Comparison of ENCODE assay signal across 8 cellular contexts in the genomic region with DNA sequence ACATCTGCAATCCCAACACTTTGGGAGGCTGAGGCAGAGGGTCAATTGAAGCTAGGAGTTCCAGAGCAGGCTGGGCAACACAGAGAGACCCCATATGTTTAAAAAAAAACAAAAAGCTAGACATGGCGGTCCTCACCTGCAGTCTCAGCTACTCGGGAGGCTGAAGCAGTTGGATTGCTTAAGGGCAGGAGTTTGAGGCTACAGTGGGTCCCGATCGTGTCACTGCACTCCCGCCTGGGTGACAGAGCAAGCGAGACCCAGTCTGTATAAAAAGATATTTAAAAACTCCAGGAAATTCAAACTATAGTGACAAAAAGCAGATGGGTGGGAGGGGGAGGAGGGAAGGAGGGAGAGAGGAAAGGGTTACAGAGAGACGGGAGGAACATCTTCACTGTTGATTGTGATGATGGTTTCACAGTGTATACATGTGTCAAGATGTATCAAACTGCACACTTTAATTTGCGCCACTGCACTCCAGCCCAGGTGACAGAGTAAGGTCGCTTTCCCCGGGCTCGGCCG. TPM values are rescaled to one million over a fixed set of nuclear protein-coding genes. Genes with fewer than 3 reads are reported as not detected.
A peak's percentile ranks its signal among the peaks of the same experiment; 100 is the strongest.
DNase-seq lines count a peak whose midpoint lies in the region; ATAC-seq lines count a peak whose summit lies in the region.

No MANE protein-coding gene starts in this region.

- peak overlapping the region; percentile 86 for H3K27ac ChIP-seq in stomach smooth muscle (ENCODE audit: low read length)

- H3K4me3 Mint-ChIP-seq in activated T-helper 1 cell treated with anti-CD3 and anti-CD28 coated beads, Interleukin-12 subunit alpha, Interleukin-12 subunit beta, Interleukin-2, Interleukin-4 antibody, amounts not matched to agents 30 ng/mL and 10 ng/mL and 1 ng/mL, durations not matched to agents 14 hours and 24 hours and 36 hours, result peak overlapping the region; percentile 93

- DNase-seq in DMS53 (lab: John Stamatoyannopoulos, UW) (peak; percentile 73), C1 segment of cervical spinal cord (lab: John Stamatoyannopoulos, UW) (no peak), GM19240 (ENCODE audit: insufficient read length, low spot score) (no peak)
- no peak for DNase-seq in activated T-helper 1 cell treated with anti-CD3 and anti-CD28 coated beads, Interleukin-12 subunit alpha, Interleukin-12 subunit beta, Interleukin-2, Interleukin-4 antibody, amounts not matched to agents 30 ng/mL and 10 ng/mL and 1 ng/mL, durations not matched to agents 14 hours and 24 hours and 36 hours (ENCODE audit: low spot score)

- intact Hi-C loops in activated T-helper 1 cell treated with anti-CD3 and anti-CD28 coated beads, Interleukin-12 subunit alpha, Interleukin-12 subunit beta, Interleukin-2, Interleukin-4 antibody, amounts not matched to agents 30 ng/mL and 10 ng/mL and 1 ng/mL, durations not matched to agents 14 hours and 24 hours and 36 hours (cut with micrococcal nuclease), result loop anchor here (1.0 to 10.0 kb wide), 7 partner anchors 18 to 383 kb away; a partner anchor contains a TSS

- no peaks in the 10 kb centered on the region for H3K9me3 ChIP-seq in iPS-15b (ENCODE audit: control insufficient read depth, insufficient read depth, low read length)
- no peaks in the 10 kb centered on the region for H3K9me3 ChIP-seq in stomach smooth muscle (ENCODE audit: control insufficient read depth in 2 of 2, low read length in 2 of 2)

- H3K27me3 ChIP-seq in iPS-15b (ENCODE audit: control insufficient read depth, insufficient read depth, low read length), result no peaks in the 10 kb centered on the region
- H3K27me3 ChIP-seq in stomach smooth muscle (ENCODE audit: control insufficient read depth in 1 of 2, insufficient read depth in 2 of 2, low read length in 2 of 2), result no peaks in the 10 kb centered on the region

- no peaks in the 10 kb centered on the region for H3K27me3 Mint-ChIP-seq in activated T-helper 1 cell treated with anti-CD3 and anti-CD28 coated beads, Interleukin-12 subunit alpha, Interleukin-12 subunit beta, Interleukin-2, Interleukin-4 antibody, amounts not matched to agents 30 ng/mL and 10 ng/mL and 1 ng/mL, durations not matched to agents 14 hours and 24 hours and 36 hours (ENCODE audit: insufficient read depth)

- peak overlapping the region; percentile 93 for H3K4me3 ChIP-seq in iPS-15b (ENCODE audit: low read depth, low read length)
- H3K4me3 ChIP-seq in stomach smooth muscle (ENCODE audit: low read length in 2 of 2), result peak overlapping the region; percentile 95 to 98

- H3K36me3 ChIP-seq in iPS-15b (ENCODE audit: control insufficient read depth, insufficient read depth, low read length) (peaks cover 3% of the 10 kb centered on the region), stomach smooth muscle (ENCODE audit: control insufficient read depth in 2 of 2, insufficient read depth in 2 of 2, low read length in 2 of 2) (no peaks in the 10 kb centered on the region)

- H3K27ac Mint-ChIP-seq in activated T-helper 1 cell treated with anti-CD3 and anti-CD28 coated beads, Interleukin-12 subunit alpha, Interleukin-12 subunit beta, Interleukin-2, Interleukin-4 antibody, amounts not matched to agents 30 ng/mL and 10 ng/mL and 1 ng/mL, durations not matched to agents 14 hours and 24 hours and 36 hours, result peak overlapping the region; percentile 96

- ATAC-seq in HG02885 (IDR thresholded peaks at IDR 0.05; ENCODE audit: poor library complexity, unreplicated experiment) (peak; percentile 12), GM21825 (IDR thresholded peaks at IDR 0.05; ENCODE audit: unreplicated experiment) (no peak)

- no peaks in the 10 kb centered on the region for H3K9me3 Mint-ChIP-seq in activated T-helper 1 cell treated with anti-CD3 and anti-CD28 coated beads, Interleukin-12 subunit alpha, Interleukin-12 subunit beta, Interleukin-2, Interleukin-4 antibody, amounts not matched to agents 30 ng/mL and 10 ng/mL and 1 ng/mL, durations not matched to agents 14 hours and 24 hours and 36 hours

- H3K4me1 Mint-ChIP-seq in activated T-helper 1 cell treated with anti-CD3 and anti-CD28 coated beads, Interleukin-12 subunit alpha, Interleukin-12 subunit beta, Interleukin-2, Interleukin-4 antibody, amounts not matched to agents 30 ng/mL and 10 ng/mL and 1 ng/mL, durations not matched to agents 14 hours and 24 hours and 36 hours (ENCODE audit: low read depth), result peaks cover 36% of the 10 kb centered on the region

- H3K9ac ChIP-seq in iPS-15b (ENCODE audit: low read depth, low read length) (peak overlapping the region; percentile 81), stomach smooth muscle (ENCODE audit: low read length in 2 of 2) (peak overlapping the region; percentile 95 to 96)

- H3K36me3 Mint-ChIP-seq in activated T-helper 1 cell treated with anti-CD3 and anti-CD28 coated beads, Interleukin-12 subunit alpha, Interleukin-12 subunit beta, Interleukin-2, Interleukin-4 antibody, amounts not matched to agents 30 ng/mL and 10 ng/mL and 1 ng/mL, durations not matched to agents 14 hours and 24 hours and 36 hours (ENCODE audit: low read depth), result peaks cover 4% of the 10 kb centered on the region

- peaks cover 2% of the 10 kb centered on the region for H3K4me1 ChIP-seq in iPS-15b (ENCODE audit: control insufficient read depth, insufficient read depth, low read length)
- H3K4me1 ChIP-seq in stomach smooth muscle (ENCODE audit: control insufficient read depth, insufficient read depth, low read length), result peaks cover 20% of the 10 kb centered on the region

RNA-seq across cellular contexts. Expression of a gene that starts 0.9 kb away (rescaled TPM):
- 18.0 and 21.5 TPM in 2 replicates for total RNA-seq in activated T-helper 1 cell treated with anti-CD3 and anti-CD28 coated beads, Interleukin-12 subunit alpha, Interleukin-12 subunit beta, Interleukin-2, Interleukin-4 antibody, amounts not matched to agents 30 ng/mL and 10 ng/mL and 1 ng/mL, durations not matched to agents 14 hours and 24 hours and 36 hours
